In genomic region chr12:106179086-106179485, GRCh38 we compare ENCODE assay signal across 12 cellular contexts. TPM values are rescaled to one million over a fixed set of nuclear protein-coding genes. Genes with fewer than 3 reads are reported as not detected.
A peak's percentile ranks its signal among the peaks of the same experiment; 100 is the strongest.
DNase-seq lines count a peak whose midpoint lies in the region; ATAC-seq, FAIRE-seq and TF ChIP-seq lines count a peak whose summit lies in the region.
"Had no signal": no experiment of that assay in that cellular context is flagged by ENCODE, and none has a peak within 500 bp of the region (broad histone marks: within the 10 kb centered on the region; RNA-seq: fewer than 3 reads in every experiment).

No MANE protein-coding gene starts in this region.

- intact Hi-C loops in mucosa of descending colon (cut with DNase I, micrococcal nuclease) (no loop called here), vagina (cut with DNase I) (no loop called here)

- ATAC-seq in mucosa of descending colon (peak; percentile 12), HG03439 (IDR thresholded peaks at IDR 0.05; ENCODE audit: unreplicated experiment) (no peak)

- TF ChIP-seq POLR2A in vagina (IDR thresholded peaks at IDR 0.05): no peak

- DNase-seq in NCI-H748 (lab: John Stamatoyannopoulos, UW; ENCODE audit: unreplicated experiment): peak; percentile 69
- no peak for DNase-seq in NCI-H748 treated with DMSO at 0.1 percent for 48 hours (lab: John Stamatoyannopoulos, UW)
- DNase-seq in WERI-Rb-1: peak; percentile 74
- no peak for DNase-seq in mucosa of descending colon
- no peak for DNase-seq in vagina (ENCODE audit: extremely low spot score in 2 of 2)
- DNase-seq in iPS-NIHi11 (ENCODE audit: low spot score): no peak
- no peak for DNase-seq in urothelium cell line (ENCODE audit: low spot score)
- DNase-seq: activated CD4-positive, alpha-beta T cell treated with anti-CD3 and anti-CD28 coated beads for 1 hour; activated naive CD4-positive, alpha-beta T cell treated with anti-CD3 and anti-CD28 coated beads, Interleukin-2, amount 50 U/mL, for 16 hours; transverse colon had no signal

- H3K36me3 ChIP-seq in WERI-Rb-1 (no peaks in the 10 kb centered on the region), mucosa of descending colon (ENCODE audit: low read depth) (no peaks in the 10 kb centered on the region), vagina (no peaks in the 10 kb centered on the region)
- H3K36me3 ChIP-seq: transverse colon had no signal

- FAIRE-seq in urothelium cell line (lab: Jason Lieb, UNC): no peak

- H3K4me3 ChIP-seq in WERI-Rb-1 (ENCODE audit: low read depth, low read length): no peak overlapping the region
- H3K4me3 ChIP-seq in mucosa of descending colon: no peak overlapping the region
- H3K4me3 ChIP-seq in vagina: no peak overlapping the region
- H3K4me3 ChIP-seq: transverse colon had no signal

- H3K4me1 ChIP-seq in mucosa of descending colon (ENCODE audit: low read depth): no peaks in the 10 kb centered on the region
- H3K4me1 ChIP-seq in vagina: peaks cover 21% of the 10 kb centered on the region
- H3K4me1 ChIP-seq: transverse colon had no signal

- no peak for TF ChIP-seq CTCF in WERI-Rb-1 (IDR thresholded peaks at IDR 0.05; ENCODE audit: low read depth, low read length)
- no peak for TF ChIP-seq CTCF in mucosa of descending colon (IDR thresholded peaks at IDR 0.05)
- TF ChIP-seq CTCF in vagina (IDR thresholded peaks at IDR 0.05): no peak

- H3K27ac ChIP-seq in WERI-Rb-1 (peak overlapping the region; percentile 66), vagina (peak overlapping the region; percentile 75)
- H3K27ac ChIP-seq: RWPE1 had no signal

- H3K9me3 ChIP-seq in WERI-Rb-1 (ENCODE audit: severe bottlenecking): no peaks in the 10 kb centered on the region
- H3K9me3 ChIP-seq in mucosa of descending colon: no peaks in the 10 kb centered on the region
- H3K9me3 ChIP-seq in vagina: no peaks in the 10 kb centered on the region
- H3K9me3 ChIP-seq: transverse colon had no signal

- H3K27me3 ChIP-seq in WERI-Rb-1 (ENCODE audit: insufficient read depth, low read depth, severe bottlenecking): no peaks in the 10 kb centered on the region
- no peaks in the 10 kb centered on the region for H3K27me3 ChIP-seq in vagina
- H3K27me3 ChIP-seq: transverse colon had no signal

RNA-seq across cellular contexts. Expression of gene NUAK1, which starts 40.3 kb away (rescaled TPM):
- total RNA-seq in mucosa of descending colon (1 to 10 TPM; 4.9 to 6.8 (median 5.4) TPM), vagina (22.8 TPM)

Comparison
In these comparisons a context has a peak if more than half of its experiments do, and no peak if none do; other contexts are left out.
1. DNase-seq: peak in NCI-H748 (single experiment) and WERI-Rb-1 (single experiment); none in NCI-H748 treated with DMSO at 0.1 percent for 48 hours (single experiment), mucosa of descending colon (0 of 3), vagina (0 of 2), iPS-NIHi11 (single experiment) and urothelium cell line (single experiment).